Comparison of ENCODE assay signal across 8 cellular contexts in the genomic region with DNA sequence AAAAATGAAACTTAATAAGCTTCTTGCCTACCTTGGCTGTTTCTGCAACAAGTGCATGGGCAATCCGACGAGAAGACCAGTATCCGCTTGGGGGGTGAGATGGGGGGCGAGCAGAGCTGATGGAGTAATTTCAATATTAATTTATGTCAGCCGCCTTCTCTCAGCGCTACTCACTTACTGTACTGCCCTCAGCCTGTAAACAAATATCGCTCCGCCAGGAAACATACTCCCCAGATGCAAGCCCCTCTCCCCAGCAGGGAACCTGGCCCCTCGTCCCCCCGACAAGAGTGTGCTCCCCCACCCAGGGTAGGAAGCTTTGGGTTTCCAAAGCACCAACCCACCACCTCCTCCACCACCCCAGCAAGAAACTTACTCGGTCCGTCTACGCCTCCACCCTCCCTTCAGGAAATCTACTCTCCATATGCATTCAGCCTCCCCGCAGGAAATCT. TPM values are rescaled to one million over a fixed set of nuclear protein-coding genes. Genes with fewer than 3 reads are reported as not detected.
DNase-seq lines count a peak whose midpoint lies in the region; ATAC-seq and TF ChIP-seq lines count a peak whose summit lies in the region.

No MANE protein-coding gene starts in this region.

- H3K36me3 ChIP-seq in GM06990 (ENCODE audit: control insufficient read depth, insufficient read depth, low read length), result no peaks in the 10 kb centered on the region
- no peaks in the 10 kb centered on the region for H3K36me3 ChIP-seq in transverse colon

- whole genome bisulfite sequencing in lower leg skin, 2 donors, result 0 to 2% methylated on average over 14 of the region's 14 CpGs
- WGBS in transverse colon (ENCODE audit: low coverage in 1 of 2), 2 donors, result 0 to 7% methylated on average over 5 to 14 of the region's 14 CpGs

- DNase-seq in GM06990 (ENCODE audit: extremely low read depth, insufficient read length), result peak; percentile 75
- peak; percentile 57 for DNase-seq in NCI-H1694 (lab: John Stamatoyannopoulos, UW)
- DNase-seq in amniotic epithelial cell (ENCODE audit: low read depth), result peak; percentile 48
- DNase-seq in lower leg skin (ENCODE audit: low spot score in 2 of 2), result no peak
- no peak for DNase-seq in transverse colon
- DNase-seq in glomerular visceral epithelial cell (ENCODE audit: extremely low spot score), result no peak
- DNase-seq in hepatic stellate cell (ENCODE audit: low spot score), result no peak

- in situ Hi-C loops in transverse colon (cut with MboI; ENCODE audit: low pct_ligation_motif_present in 1 of 4, low pct_unique_long_range_greater_than_20kb in 1 of 4, low sequenced_read_pairs in 3 of 4), result no loop called here

- peaks cover 3 to 49% (median 28%) of the 10 kb centered on the region in 4 donors for H3K4me1 ChIP-seq in transverse colon

- H3K27ac ChIP-seq in transverse colon, result peak overlapping the region; percentile 89 to 98 (median 93)

- TF ChIP-seq POLR2A in lower leg skin (IDR thresholded peaks at IDR 0.05), result no peak
- no peak for TF ChIP-seq POLR2A in transverse colon (IDR thresholded peaks at IDR 0.05)

- ATAC-seq in HG02571 (IDR thresholded peaks at IDR 0.05; ENCODE audit: unreplicated experiment), result no peak

- no peak for TF ChIP-seq EP300 in transverse colon (IDR thresholded peaks at IDR 0.05; ENCODE audit: low read depth)

- H3K4me3 ChIP-seq in GM06990 (replicated peaks; ENCODE audit: low read depth, low read length), result peak overlapping the region; percentile 74
- peak overlapping the region; percentile 31 for H3K4me3 ChIP-seq in lower leg skin (ENCODE audit: low read depth, poor library complexity, severe bottlenecking)
- H3K4me3 ChIP-seq in transverse colon, result peak overlapping the region; percentile 52 to 67 (median 62)

- TF ChIP-seq CTCF in GM06990 (IDR thresholded peaks at IDR 0.05; ENCODE audit: insufficient read depth, low read length, poor library complexity, severe bottlenecking) (no peak), lower leg skin (IDR thresholded peaks at IDR 0.05) (no peak), transverse colon (IDR thresholded peaks at IDR 0.05) (no peak)

- H3K27me3 ChIP-seq in GM06990 (replicated peaks; ENCODE audit: control insufficient read depth, insufficient read depth, low read length), result no peaks in the 10 kb centered on the region
- H3K27me3 ChIP-seq in transverse colon, result no peaks in the 10 kb centered on the region

- no peaks in the 10 kb centered on the region for H3K9me3 ChIP-seq in transverse colon

- intact Hi-C loops in lower leg skin (cut with DNase I; ENCODE audit: low total_unique reads), result no loop called here
- intact Hi-C loops in transverse colon (cut with DNase I; ENCODE audit: low total_unique reads), result no loop called here

RNA-seq across cellular contexts. Expression of gene TRERF1, which starts 0.6 kb away (rescaled TPM):
- 10 to 100 TPM in 1 of 4 donors, 1 to 10 TPM in 3; 6.9 to 12.1 (median 8.8) TPM for total RNA-seq in lower leg skin
- 1 to 10 TPM; 2.5 to 8.0 (median 3.4) TPM for total RNA-seq in transverse colon

Comparison
In these comparisons a context has a peak if more than half of its experiments do, and no peak if none do; other contexts are left out.
1. DNase-seq: peak in GM06990 (single experiment), NCI-H1694 (single experiment) and amniotic epithelial cell (single experiment); none in lower leg skin (0 of 2), transverse colon (single experiment), glomerular visceral epithelial cell (single experiment) and hepatic stellate cell (single experiment).
2. Peak in every context shown above with its lines, with median percentiles within 50 percentile points of each other: H3K4me3 ChIP-seq.